22 cellular contexts compared by ENCODE assay signal in genomic region chr10:122630526-122630925, GRCh38.
DNase-seq lines count a peak whose midpoint lies in the region; ATAC-seq and TF ChIP-seq lines count a peak whose summit lies in the region.
"Had no signal": no experiment of that assay in that cellular context is flagged by ENCODE, and none has a peak within 500 bp of the region (broad histone marks: within the 10 kb centered on the region; RNA-seq: fewer than 3 reads in every experiment).

No MANE protein-coding gene starts in this region.

- DNase-seq in IMR-90 (no peak), mesenteric fat pad (ENCODE audit: low spot score) (peak; percentile 51), stomach (peak; percentile 16), type B pancreatic cell (ENCODE audit: extremely low spot score, unreplicated experiment) (peak; percentile 42), KBM-7 (no peak)
- DNase-seq in activated CD8-positive, alpha-beta memory T cell treated with anti-CD3 and anti-CD28 coated beads, Interleukin-2, amount 10 ng/mL, durations not matched to agents 7 days and 5 days: no peak
- DNase-seq: 8988T; ACHN; AML-193; BE2C; CD8-positive, alpha-beta memory T cell; DMS53; DMS79 treated with DMSO at 0.1 percent for 48 hours; GF-D8; GM23248; H9 had no signal

- no peak overlapping the region for H4K91ac ChIP-seq in IMR-90 (ENCODE audit: insufficient read depth, low read depth, low read length)

- ATAC-seq in IMR-90 (ENCODE audit: low read depth) (no peak), HG03439 (IDR thresholded peaks at IDR 0.05; ENCODE audit: unreplicated experiment) (no peak)
- ATAC-seq in activated CD8-positive, alpha-beta memory T cell treated with anti-CD3 and anti-CD28 coated beads, Interleukin-2, amount 10 ng/mL, durations not matched to agents 7 days and 5 days: no peak
- ATAC-seq: A549, HCT116 had no signal

- TF ChIP-seq CTCF in IMR-90 (conservative IDR thresholded peaks at IDR 0.05; ENCODE audit: low read depth, low read length): no peak
- TF ChIP-seq CTCF in stomach (IDR thresholded peaks at IDR 0.05): no peak
- no peak for TF ChIP-seq CTCF in type B pancreatic cell (conservative IDR thresholded peaks at IDR 0.05)

- H3K4me3 ChIP-seq in IMR-90 (ENCODE audit: insufficient read depth, low read depth, low read length): no peak overlapping the region
- no peak overlapping the region for H3K4me3 ChIP-seq in stomach
- H3K4me3 ChIP-seq: A549; BLaER1 treated with 17β-estradiol and CSF1 and Interleukin-3, amounts not matched to agents 10 nM and 100 nM; GM23248 had no signal

- TF ChIP-seq RAD21 in IMR-90 (IDR thresholded peaks at IDR 0.05; ENCODE audit: low read length): no peak

- H3K9me3 ChIP-seq in IMR-90 (ENCODE audit: control insufficient read depth, insufficient read depth, low read length) (no peaks in the 10 kb centered on the region), stomach (no peaks in the 10 kb centered on the region)
- H3K9me3 ChIP-seq: A549; BE2C; BLaER1 treated with 17β-estradiol and CSF1 and Interleukin-3, amounts not matched to agents 10 nM and 100 nM had no signal

- no peaks in the 10 kb centered on the region for H3K9me3 Mint-ChIP-seq in type B pancreatic cell
- H3K9me3 Mint-ChIP-seq in activated CD8-positive, alpha-beta memory T cell treated with anti-CD3 and anti-CD28 coated beads, Interleukin-2, amount 10 ng/mL, durations not matched to agents 7 days and 5 days (ENCODE audit: low read depth): no peaks in the 10 kb centered on the region
- H3K9me3 Mint-ChIP-seq: CD4-positive, alpha-beta T cell; CD8-positive, alpha-beta memory T cell; H9 had no signal

- H3K4me1 Mint-ChIP-seq in type B pancreatic cell (ENCODE audit: unreplicated experiment): no peaks in the 10 kb centered on the region
- no peaks in the 10 kb centered on the region for H3K4me1 Mint-ChIP-seq in activated CD8-positive, alpha-beta memory T cell treated with anti-CD3 and anti-CD28 coated beads, Interleukin-2, amount 10 ng/mL, durations not matched to agents 7 days and 5 days
- H3K4me1 Mint-ChIP-seq: CD14-positive monocyte; CD8-positive, alpha-beta memory T cell had no signal

- no peaks in the 10 kb centered on the region for H3K4me1 ChIP-seq in IMR-90 (ENCODE audit: control insufficient read depth, insufficient read depth, low read length)
- H3K4me1 ChIP-seq in stomach: no peaks in the 10 kb centered on the region
- H3K4me1 ChIP-seq: A549; BE2C; BLaER1 treated with 17β-estradiol and CSF1 and Interleukin-3, amounts not matched to agents 10 nM and 100 nM had no signal

- intact Hi-C loops in IMR-90 (cut with micrococcal nuclease): no loop called here
- intact Hi-C loops in stomach (cut with DNase I; ENCODE audit: low total_unique reads): no loop called here

- H3K27me3 ChIP-seq in IMR-90 (ENCODE audit: control insufficient read depth, insufficient read depth, low read length) (no peaks in the 10 kb centered on the region), stomach (no peaks in the 10 kb centered on the region)
- H3K27me3 ChIP-seq: BE2C; BLaER1 treated with 17β-estradiol and CSF1 and Interleukin-3, amounts not matched to agents 10 nM and 100 nM had no signal

- no peak overlapping the region for H3K27ac Mint-ChIP-seq in type B pancreatic cell
- no peak overlapping the region for H3K27ac Mint-ChIP-seq in activated CD8-positive, alpha-beta memory T cell treated with anti-CD3 and anti-CD28 coated beads, Interleukin-2, amount 10 ng/mL, durations not matched to agents 7 days and 5 days
- H3K27ac Mint-ChIP-seq: CD4-positive, alpha-beta T cell; CD8-positive, alpha-beta memory T cell; H9 had no signal

- WGBS in IMR-90 (ENCODE audit: extremely low coverage in 2 of 2, insufficient read length in 1 of 2), 2 experiments: 100% methylated on average over 2 of the region's 6 CpGs; no CpG with 5 or more reads in 1 of the 2 experiments
- 85 to 94% (median 89%) methylated on average over 3 to 6 of the region's 6 CpGs for whole genome bisulfite sequencing in stomach, 5 donors

- H4K5ac ChIP-seq in IMR-90 (ENCODE audit: low read depth, low read length): no peak overlapping the region

- TF ChIP-seq POLR2A in IMR-90 (IDR thresholded peaks at IDR 0.05; ENCODE audit: low read depth, low read length): no peak
- no peak for TF ChIP-seq POLR2A in stomach (IDR thresholded peaks at IDR 0.05)

- no peak overlapping the region for H3K4me3 Mint-ChIP-seq in type B pancreatic cell
- no peak overlapping the region for H3K4me3 Mint-ChIP-seq in activated CD8-positive, alpha-beta memory T cell treated with anti-CD3 and anti-CD28 coated beads, Interleukin-2, amount 10 ng/mL, durations not matched to agents 7 days and 5 days
- H3K4me3 Mint-ChIP-seq: CD14-positive monocyte; CD4-positive, alpha-beta T cell; CD8-positive, alpha-beta memory T cell; H9 had no signal

- no peak overlapping the region for H3K4ac ChIP-seq in IMR-90 (ENCODE audit: low read depth, low read length)

- H2BK120ac ChIP-seq in IMR-90 (ENCODE audit: low read depth, low read length): no peak overlapping the region

- H2BK20ac ChIP-seq in IMR-90 (ENCODE audit: low read depth, low read length): no peak overlapping the region

- CTCF ChIA-PET in IMR-90 (lab: Yijun Ruan, JAX): no interaction called here
- CTCF ChIA-PET in activated CD8-positive, alpha-beta memory T cell treated with anti-CD3 and anti-CD28 coated beads, Interleukin-2, amount 10 ng/mL, durations not matched to agents 7 days and 5 days (lab: Charles Lee): no interaction called here

- H3K56ac ChIP-seq in IMR-90 (ENCODE audit: extremely low read depth, insufficient read depth, low read length): no peak overlapping the region

- no peak overlapping the region for H3K4me2 ChIP-seq in IMR-90 (ENCODE audit: low read depth, low read length)
- H3K4me2 ChIP-seq: A549; BLaER1 treated with 17β-estradiol and CSF1 and Interleukin-3, amounts not matched to agents 10 nM and 100 nM had no signal

- no peak for TF ChIP-seq EP300 in stomach (IDR thresholded peaks at IDR 0.05)

- H4K8ac ChIP-seq in IMR-90 (ENCODE audit: low read depth in 2 of 2, low read length in 2 of 2): no peak overlapping the region

- H3K27ac ChIP-seq in IMR-90 (ENCODE audit: insufficient read depth, low read length) (no peak overlapping the region), stomach (no peak overlapping the region)
- H3K27ac ChIP-seq: A549; BLaER1 treated with 17β-estradiol and CSF1 and Interleukin-3, amounts not matched to agents 10 nM and 100 nM; GM23248 had no signal

- H2AK9ac ChIP-seq in IMR-90 (replicated peaks; ENCODE audit: low read depth, low read length, poor library complexity): peak overlapping the region; percentile 42

- H2BK5ac ChIP-seq in IMR-90 (ENCODE audit: low read depth, low read length, poor library complexity, severe bottlenecking): no peak overlapping the region

- no TSS peak for BruUV-seq in IMR-90 (replicated peaks; lab: Mats Ljungman, UMichigan)

- H3K27me3 Mint-ChIP-seq in type B pancreatic cell: peaks cover 17% of the 10 kb centered on the region
- peaks cover 12% of the 10 kb centered on the region for H3K27me3 Mint-ChIP-seq in activated CD8-positive, alpha-beta memory T cell treated with anti-CD3 and anti-CD28 coated beads, Interleukin-2, amount 10 ng/mL, durations not matched to agents 7 days and 5 days

- no peaks in the 10 kb centered on the region for H3K36me3 Mint-ChIP-seq in type B pancreatic cell
- H3K36me3 Mint-ChIP-seq in activated CD8-positive, alpha-beta memory T cell treated with anti-CD3 and anti-CD28 coated beads, Interleukin-2, amount 10 ng/mL, durations not matched to agents 7 days and 5 days: no peaks in the 10 kb centered on the region
- H3K36me3 Mint-ChIP-seq: CD14-positive monocyte; CD8-positive, alpha-beta memory T cell had no signal

- H3K14ac ChIP-seq in IMR-90 (replicated peaks; ENCODE audit: low read depth, low read length): no peak overlapping the region

- no peaks in the 10 kb centered on the region for H3K9me1 ChIP-seq in IMR-90 (ENCODE audit: insufficient read depth, low read length)

- no peaks in the 10 kb centered on the region for H3K36me3 ChIP-seq in IMR-90 (ENCODE audit: control insufficient read depth, insufficient read depth, low read length)
- H3K36me3 ChIP-seq in stomach: no peaks in the 10 kb centered on the region
- H3K36me3 ChIP-seq: BE2C; BLaER1 treated with 17β-estradiol and CSF1 and Interleukin-3, amounts not matched to agents 10 nM and 100 nM had no signal

- no peak overlapping the region for H2BK15ac ChIP-seq in IMR-90 (ENCODE audit: low read depth, low read length)

- H4K20me1 ChIP-seq in IMR-90 (ENCODE audit: insufficient read depth, low read length): no peaks in the 10 kb centered on the region
- H4K20me1 ChIP-seq: BLaER1 treated with 17β-estradiol and CSF1 and Interleukin-3, amounts not matched to agents 10 nM and 100 nM had no signal

- in situ Hi-C loops in IMR-90 (cut with MboI; ENCODE audit: low sequenced_read_pairs) (no loop called here), KBM-7 (cut with MboI; ENCODE audit: low pct_unique_long_range_greater_than_20kb, low sequenced_read_pairs) (no loop called here)

- no peak overlapping the region for H2AK5ac ChIP-seq in IMR-90 (ENCODE audit: low read depth, low read length)

- no peak overlapping the region for H3K23ac ChIP-seq in IMR-90 (ENCODE audit: low read depth, low read length)

- dilution Hi-C loops in IMR-90 (cut with HindIII; ENCODE audit: low sequenced_read_pairs, unreplicated experiment): no loop called here

- no peak overlapping the region for H3K9ac ChIP-seq in IMR-90 (ENCODE audit: low read depth, low read length)
- H3K9ac ChIP-seq: BLaER1 treated with 17β-estradiol and CSF1 and Interleukin-3, amounts not matched to agents 10 nM and 100 nM; GM23248 had no signal

- POLR2A ChIA-PET in IMR-90 (lab: Charles Lee; ENCODE audit: unreplicated experiment): no interaction called here

- H3K18ac ChIP-seq in IMR-90 (ENCODE audit: low read depth, low read length): no peak overlapping the region

- H3K79me1 ChIP-seq in IMR-90 (ENCODE audit: low read depth in 1 of 2, low read length in 2 of 2): no peaks in the 10 kb centered on the region

- no peak overlapping the region for H2AFZ ChIP-seq in IMR-90 (replicated peaks; ENCODE audit: low read length, poor library complexity)
- H2AFZ ChIP-seq: GM23248 had no signal

TF ChIP-seq in IMR-90, 13 proteins besides CTCF, POLR2A, EP300 and RAD21:
- TF ChIP-seq RFX5 (IDR thresholded peaks at IDR 0.05; ENCODE audit: low read depth, low read length): no peak

Comparison
In these comparisons a context has a peak if more than half of its experiments do, and no peak if none do; other contexts are left out.
1. DNase-seq: peak in mesenteric fat pad (single experiment), stomach (single experiment) and type B pancreatic cell (single experiment); none in IMR-90 (single experiment), KBM-7 (single experiment) and activated CD8-positive, alpha-beta memory T cell treated with anti-CD3 and anti-CD28 coated beads, Interleukin-2, amount 10 ng/mL, durations not matched to agents 7 days and 5 days (single experiment).